ENCODE assay signal across 8 cellular contexts in the genomic region with DNA sequence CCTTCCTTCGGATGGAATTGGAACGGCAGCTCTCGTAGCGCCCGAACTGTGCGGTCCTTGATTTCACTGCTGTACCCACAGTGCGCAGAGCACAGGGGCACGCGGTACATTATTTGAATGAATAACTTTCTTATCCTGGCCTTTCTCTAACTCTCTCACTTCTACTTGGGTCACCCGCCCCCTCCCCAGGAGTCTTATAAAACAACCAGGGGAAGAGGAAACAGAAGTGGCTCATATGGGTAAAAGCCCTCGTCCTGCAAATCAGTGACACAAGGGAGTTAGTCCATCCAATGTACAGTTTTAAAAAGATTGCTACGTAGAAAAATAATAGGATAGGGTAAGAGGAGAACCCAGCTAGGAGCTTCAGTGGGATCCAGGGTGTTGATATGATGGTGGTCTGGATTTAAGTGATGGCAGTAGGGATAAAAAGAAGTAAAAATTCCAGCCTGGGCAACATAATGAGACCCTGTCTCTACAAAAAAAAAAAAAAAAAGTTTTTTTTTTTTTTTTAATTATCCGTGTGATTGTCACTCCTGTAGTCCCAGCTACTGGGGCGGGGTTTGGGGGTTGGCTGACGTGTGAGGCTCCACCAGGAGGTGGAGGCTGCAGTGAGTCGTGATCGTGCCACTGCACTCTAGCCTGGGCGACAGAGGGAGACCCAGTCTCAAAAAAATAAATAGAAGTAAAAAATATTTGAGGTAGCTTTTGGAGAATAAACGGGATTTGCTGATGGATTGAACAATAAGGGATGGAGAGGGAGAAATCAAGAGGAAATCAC. TPM values are rescaled to one million over a fixed set of nuclear protein-coding genes. Genes with fewer than 3 reads are reported as not detected.
A peak's percentile ranks its signal among the peaks of the same experiment; 100 is the strongest.
DNase-seq lines count a peak whose midpoint lies in the region; ATAC-seq and TF ChIP-seq lines count a peak whose summit lies in the region.

No MANE protein-coding gene starts in this region.

- intact Hi-C loops in A673 (cut with micrococcal nuclease; ENCODE audit: unreplicated experiment) (no loop called here), testis (cut with DNase I; ENCODE audit: low total_unique reads) (no loop called here)

- no peaks in the 10 kb centered on the region for H3K9me3 ChIP-seq in A673 (ENCODE audit: low read depth, low read length, poor library complexity, severe bottlenecking)
- H3K9me3 ChIP-seq in testis, result no peaks in the 10 kb centered on the region

- TF ChIP-seq POLR2A in testis (IDR thresholded peaks at IDR 0.05), result no peak

- 1% methylated on average over 15 to 19 of the region's 19 CpGs for WGBS in testis, 2 donors

- ATAC-seq in GM19328 (IDR thresholded peaks at IDR 0.05; ENCODE audit: unreplicated experiment) (peak; percentile 9), GM21619 (IDR thresholded peaks at IDR 0.05; ENCODE audit: unreplicated experiment) (no peak)
- peak; percentile 64 to 66 for ATAC-seq in activated CD4-positive, CD25-positive, alpha-beta regulatory T cell treated with anti-CD3 and anti-CD28 coated beads, Interleukin-2, amount 50 U/mL, for 24 hours

- no TSS peak for BruUV-seq in A673 (replicated peaks; lab: Mats Ljungman, UMichigan)

- H3K27ac ChIP-seq in A673 (ENCODE audit: low read depth, low read length, poor library complexity, severe bottlenecking) (peak overlapping the region; percentile 8), testis (peak overlapping the region in 1 of 2 donors; percentile 9)

- peaks cover 16% of the 10 kb centered on the region for H3K4me1 ChIP-seq in A673 (ENCODE audit: insufficient read depth, low read length, poor library complexity, severe bottlenecking)
- H3K4me1 ChIP-seq in testis, result no peaks in the 10 kb centered on the region

- TF ChIP-seq CTCF in A673 (conservative IDR thresholded peaks at IDR 0.05; ENCODE audit: low read depth, low read length) (no peak), testis (IDR thresholded peaks at IDR 0.05) (no peak)

- no peaks in the 10 kb centered on the region for H3K36me3 ChIP-seq in A673 (ENCODE audit: insufficient read depth, low read length, poor library complexity, severe bottlenecking)
- H3K36me3 ChIP-seq in testis (ENCODE audit: low read depth, missing control alignments), result no peaks in the 10 kb centered on the region

- DNase-seq in A673 (ENCODE audit: low spot score) (peak; percentile 77), NAMALWA (ENCODE audit: low spot score) (peak; percentile 72), myocyte (ENCODE audit: low read depth) (peak; percentile 30), testis (peak; percentile 41)
- DNase-seq in effector CD4-positive, alpha-beta T cell, result peak; percentile 32

- POLR2A ChIA-PET in A673 (lab: Charles Lee; ENCODE audit: low non-redundant PET), result interaction anchor here (0.6 kb wide), 2 partner anchors 168 to 354 kb away, joined by 3 read pairs; no protein-coding TSS in a partner anchor

- H3K27me3 ChIP-seq in A673 (replicated peaks; ENCODE audit: insufficient read depth, low read depth, low read length, poor library complexity) (no peaks in the 10 kb centered on the region), testis (no peaks in the 10 kb centered on the region)

- CTCF ChIA-PET in A673 (lab: Charles Lee), result interaction anchor here (1.7 kb wide), 1 partner anchor 275 kb away, joined by 6 read pairs; no protein-coding TSS in a partner anchor

- peak overlapping the region; percentile 61 for H3K4me3 ChIP-seq in A673 (ENCODE audit: low read depth, low read length, poor library complexity, severe bottlenecking)
- peak overlapping the region; percentile 66 to 72 for H3K4me3 ChIP-seq in testis

RNA-seq across cellular contexts. Expression of a gene that starts 7.1 kb away (rescaled TPM):
- total RNA-seq in A673 (2021) (31.9 and 32.0 TPM in 2 replicates), myocyte (14.5 and 17.7 TPM in 2 replicates), testis (10 to 100 TPM; 32.8 to 39.7 TPM)
- 15.1 TPM for polyA plus RNA-seq in myocyte (2012)
- 34.6 TPM for polyA plus RNA-seq in testis (ENCODE audit: insufficient read depth, low read depth, low replicate concordance)

RNA-seq across cellular contexts. Expression of a gene that starts 42.7 kb away (rescaled TPM):
- total RNA-seq in A673 (2021) (not detected in 2 replicates), myocyte (4.0 and 11.8 TPM in 2 replicates), testis (10 to 100 TPM in 1 of 2 donors, 1 to 10 TPM in 1; 6.5 to 12.8 TPM)
- 1.3 TPM for polyA plus RNA-seq in myocyte (2012)
- polyA plus RNA-seq in testis (ENCODE audit: insufficient read depth, low read depth, low replicate concordance), result 9.1 TPM
